10 cellular contexts compared by ENCODE assay signal in genomic region chr2:235170536-235171510, GRCh38.
DNase-seq lines count a peak whose midpoint lies in the region; ATAC-seq lines count a peak whose summit lies in the region.
"Had no signal": no experiment of that assay in that cellular context is flagged by ENCODE, and none has a peak within 500 bp of the region (broad histone marks: within the 10 kb centered on the region; RNA-seq: fewer than 3 reads in every experiment).

No MANE protein-coding gene starts in this region.

- no peaks in the 10 kb centered on the region for H3K79me2 ChIP-seq in ACC112 (ENCODE audit: control insufficient read depth, insufficient read depth, low read length, unreplicated experiment)

- H3K4me3 Mint-ChIP-seq in activated naive CD8-positive, alpha-beta T cell treated with anti-CD3 and anti-CD28 coated beads for 36 hours = no peak overlapping the region
- H3K4me3 Mint-ChIP-seq: activated CD4-positive, alpha-beta T cell treated with anti-CD3 and anti-CD28 coated beads, Interleukin-2, amount 10 ng/mL, durations not matched to agents 24 days and 14 days had no signal

- intact Hi-C loops in left ventricle myocardium superior (cut with micrococcal nuclease) = no loop called here

- H3K4me1 ChIP-seq in ACC112 (ENCODE audit: control insufficient read depth, insufficient read depth, low read length, unreplicated experiment) (peaks cover 35% of the 10 kb centered on the region), SJSA1 (replicated peaks) (peaks cover 44% of the 10 kb centered on the region)

- H3K27ac Mint-ChIP-seq in activated naive CD8-positive, alpha-beta T cell treated with anti-CD3 and anti-CD28 coated beads for 36 hours = no peak overlapping the region
- H3K27ac Mint-ChIP-seq: activated CD4-positive, alpha-beta T cell treated with anti-CD3 and anti-CD28 coated beads, Interleukin-2, amount 10 ng/mL, durations not matched to agents 24 days and 14 days had no signal

- peaks cover 2% of the 10 kb centered on the region for H3K36me3 Mint-ChIP-seq in activated naive CD8-positive, alpha-beta T cell treated with anti-CD3 and anti-CD28 coated beads for 36 hours

- H3K27me3 ChIP-seq in ACC112 (ENCODE audit: insufficient read depth, low read length) = no peaks in the 10 kb centered on the region
- no peaks in the 10 kb centered on the region for H3K27me3 ChIP-seq in SJSA1 (replicated peaks)
- H3K27me3 ChIP-seq: neutrophil had no signal

- H3K4me3 ChIP-seq in ACC112 (ENCODE audit: low read depth, low read length) (peak overlapping the region; percentile 49), SJSA1 (no peak overlapping the region)

- H3K4me1 Mint-ChIP-seq in activated naive CD8-positive, alpha-beta T cell treated with anti-CD3 and anti-CD28 coated beads for 36 hours = no peaks in the 10 kb centered on the region
- H3K4me1 Mint-ChIP-seq: activated CD4-positive, alpha-beta T cell treated with anti-CD3 and anti-CD28 coated beads, Interleukin-2, amount 10 ng/mL, durations not matched to agents 24 days and 14 days had no signal

- H3K27ac ChIP-seq in ACC112 (ENCODE audit: low read depth, low read length) = peak overlapping the region; percentile 93
- peak overlapping the region; percentile 91 for H3K27ac ChIP-seq in SJSA1
- H3K27ac ChIP-seq: neutrophil had no signal

- peaks cover 4% of the 10 kb centered on the region for H3K27me3 Mint-ChIP-seq in activated naive CD8-positive, alpha-beta T cell treated with anti-CD3 and anti-CD28 coated beads for 36 hours
- H3K27me3 Mint-ChIP-seq: activated CD4-positive, alpha-beta T cell treated with anti-CD3 and anti-CD28 coated beads, Interleukin-2, amount 10 ng/mL, durations not matched to agents 24 days and 14 days had no signal

- ATAC-seq in left ventricle myocardium superior (peak; percentile 64), GM18873 (IDR thresholded peaks at IDR 0.05; ENCODE audit: low FRiP score, unreplicated experiment) (no peak), GM18909 (IDR thresholded peaks at IDR 0.05; ENCODE audit: poor library complexity, unreplicated experiment) (no peak)

- peak overlapping the region; percentile 44 for H2AFZ ChIP-seq in ACC112 (ENCODE audit: low read length, unreplicated experiment)

- DNase-seq in HT1080 (ENCODE audit: low read depth) (peak; percentile 66), SJSA1 (ENCODE audit: low read depth in 1 of 2, low spot score in 2 of 2) (peak; percentile 91), left ventricle myocardium superior (no peak), mesenteric fat pad (ENCODE audit: low spot score) (no peak)
- DNase-seq in activated naive CD8-positive, alpha-beta T cell treated with anti-CD3 and anti-CD28 coated beads for 36 hours = no peak
- DNase-seq: activated CD4-positive, alpha-beta T cell treated with anti-CD3 and anti-CD28 coated beads, Interleukin-2, amount 10 ng/mL, durations not matched to agents 24 days and 14 days had no signal

- no peaks in the 10 kb centered on the region for H3K9me3 Mint-ChIP-seq in activated naive CD8-positive, alpha-beta T cell treated with anti-CD3 and anti-CD28 coated beads for 36 hours
- H3K9me3 Mint-ChIP-seq: activated CD4-positive, alpha-beta T cell treated with anti-CD3 and anti-CD28 coated beads, Interleukin-2, amount 10 ng/mL, durations not matched to agents 24 days and 14 days had no signal

- H3K36me3 ChIP-seq in ACC112 (ENCODE audit: insufficient read depth, low read length) (no peaks in the 10 kb centered on the region), SJSA1 (no peaks in the 10 kb centered on the region)
- H3K36me3 ChIP-seq: neutrophil had no signal

- no peaks in the 10 kb centered on the region for H3K9me3 ChIP-seq in SJSA1 (replicated peaks)
- H3K9me3 ChIP-seq: neutrophil had no signal

Comparison
In these comparisons a context has a peak if more than half of its experiments do, and no peak if none do; other contexts are left out.
1. DNase-seq: peak in HT1080 (single experiment) and SJSA1 (2 of 2); none in left ventricle myocardium superior (single experiment), activated naive CD8-positive, alpha-beta T cell treated with anti-CD3 and anti-CD28 coated beads for 36 hours (single experiment) and mesenteric fat pad (single experiment).